Comparison of ENCODE assay signal across 8 cellular contexts in genomic region chr9:100914266-100914665, GRCh38.
"Had no signal": no experiment of that assay in that cellular context is flagged by ENCODE, and none has a peak within 500 bp of the region (broad histone marks: within the 10 kb centered on the region; RNA-seq: fewer than 3 reads in every experiment).

No MANE protein-coding gene starts in this region.

- FAIRE-seq: G401.6, GM12878, GM12891, GM12892, GM18507, GM19239 had no signal

- ATAC-seq: GM12878 had no signal

- H3K4me3 ChIP-seq: GM12878 had no signal

- DNase-seq: GDM1, GF-D8 had no signal
